18 cellular contexts compared by ENCODE assay signal in the genomic region with DNA sequence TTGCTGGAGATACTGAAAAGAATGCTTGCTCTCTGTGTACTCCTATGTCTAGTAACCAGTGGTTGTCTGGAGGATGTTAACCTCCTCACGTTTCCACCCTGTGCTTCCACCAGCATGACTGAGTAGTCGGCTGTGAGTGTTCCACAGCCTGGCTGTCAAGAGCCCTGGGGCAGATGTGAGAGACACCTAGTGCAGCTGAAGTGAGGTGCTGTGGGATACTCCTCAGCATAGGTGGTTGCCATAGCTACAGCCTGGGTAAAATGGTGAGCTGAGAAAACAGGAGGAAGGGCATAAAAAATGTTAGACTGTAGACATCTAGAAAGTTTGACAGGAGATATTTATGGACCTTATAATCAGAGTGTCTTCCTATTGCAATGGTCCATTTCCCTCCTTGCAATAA. TPM values are rescaled to one million over a fixed set of nuclear protein-coding genes. Genes with fewer than 3 reads are reported as not detected.
"Had no signal": no experiment of that assay in that cellular context is flagged by ENCODE, and none has a peak within 500 bp of the region (broad histone marks: within the 10 kb centered on the region; RNA-seq: fewer than 3 reads in every experiment).

No MANE protein-coding gene starts in this region.

- DNase-seq: activated CD4-positive, alpha-beta memory T cell treated with anti-CD3 and anti-CD28 coated beads for 36 hours; activated CD4-positive, CD25-positive, alpha-beta regulatory T cell treated with anti-CD3 and anti-CD28 coated beads, Interleukin-2, amount 50 U/mL, for 72 hours; activated gamma-delta T cell treated with Interleukin-2 at 50 U/mL for 16 hours; activated naive CD8-positive, alpha-beta T cell treated with anti-CD3 and anti-CD28 coated beads for 36 hours; activated T-cell treated with anti-CD3 and anti-CD28 coated beads, Interleukin-2, amount 50 U/mL, for 72 hours; anterior cingulate cortex; dorsolateral prefrontal cortex; esophagus squamous epithelium; foreskin fibroblast; nucleus accumbens; small intestine; T-helper 9 cell; transverse colon had no signal

- H3K9me3 ChIP-seq: esophagus squamous epithelium, right atrium auricular region, transverse colon had no signal

- H3K27me3 ChIP-seq: esophagus squamous epithelium, right atrium auricular region, transverse colon had no signal

- ATAC-seq: activated T-cell treated with anti-CD3 and anti-CD28 coated beads, Interleukin-2, amount 50 U/mL, for 72 hours; left lobe of liver; natural killer cell treated with Interleukin-12 subunit alpha and Interleukin-12 subunit beta and Interleukin-15 and Interleukin-18, amount 100 ng/mL, for 72 hours had no signal

- H3K4me1 ChIP-seq: esophagus squamous epithelium, right atrium auricular region, transverse colon had no signal

- H3K27ac ChIP-seq: dorsolateral prefrontal cortex, esophagus squamous epithelium, right atrium auricular region, transverse colon had no signal

- H3K4me3 ChIP-seq: dorsolateral prefrontal cortex, esophagus squamous epithelium, right atrium auricular region, transverse colon had no signal

- FAIRE-seq: small intestine had no signal

- H3K36me3 ChIP-seq: esophagus squamous epithelium, right atrium auricular region, transverse colon had no signal

RNA-seq across cellular contexts. Expression of gene IVL, which starts 15.8 kb away (rescaled TPM):
- total RNA-seq: activated CD4-positive, alpha-beta memory T cell treated with anti-CD3 and anti-CD28 coated beads for 36 hours; activated naive CD8-positive, alpha-beta T cell treated with anti-CD3 and anti-CD28 coated beads for 36 hours; activated T-cell treated with anti-CD3 and anti-CD28 coated beads, Interleukin-2, amount 50 U/mL, for 72 hours; dorsolateral prefrontal cortex; left lobe of liver; natural killer cell treated with Interleukin-12 subunit alpha and Interleukin-12 subunit beta and Interleukin-15 and Interleukin-18, amount 100 ng/mL, for 72 hours; posterior vena cava; right atrium auricular region; subcutaneous adipose tissue; transverse colon had no signal

RNA-seq across cellular contexts. Expression of gene SPRR5, which starts 22.8 kb away (rescaled TPM):
- total RNA-seq: activated CD4-positive, alpha-beta memory T cell treated with anti-CD3 and anti-CD28 coated beads for 36 hours; activated naive CD8-positive, alpha-beta T cell treated with anti-CD3 and anti-CD28 coated beads for 36 hours; activated T-cell treated with anti-CD3 and anti-CD28 coated beads, Interleukin-2, amount 50 U/mL, for 72 hours; dorsolateral prefrontal cortex; left lobe of liver; natural killer cell treated with Interleukin-12 subunit alpha and Interleukin-12 subunit beta and Interleukin-15 and Interleukin-18, amount 100 ng/mL, for 72 hours; posterior vena cava; right atrium auricular region; subcutaneous adipose tissue; transverse colon had no signal
- polyA plus RNA-seq: small intestine had no signal

RNA-seq across cellular contexts. Expression of gene SMCP, which starts 46.1 kb away (rescaled TPM):
- total RNA-seq: activated CD4-positive, alpha-beta memory T cell treated with anti-CD3 and anti-CD28 coated beads for 36 hours; activated naive CD8-positive, alpha-beta T cell treated with anti-CD3 and anti-CD28 coated beads for 36 hours; activated T-cell treated with anti-CD3 and anti-CD28 coated beads, Interleukin-2, amount 50 U/mL, for 72 hours; dorsolateral prefrontal cortex; esophagus squamous epithelium; left lobe of liver; natural killer cell treated with Interleukin-12 subunit alpha and Interleukin-12 subunit beta and Interleukin-15 and Interleukin-18, amount 100 ng/mL, for 72 hours; posterior vena cava; right atrium auricular region; subcutaneous adipose tissue; transverse colon had no signal
- polyA plus RNA-seq: small intestine had no signal

RNA-seq across cellular contexts. Expression of gene SPRR4, which starts 46.3 kb away (rescaled TPM):
- total RNA-seq: activated CD4-positive, alpha-beta memory T cell treated with anti-CD3 and anti-CD28 coated beads for 36 hours; activated naive CD8-positive, alpha-beta T cell treated with anti-CD3 and anti-CD28 coated beads for 36 hours; activated T-cell treated with anti-CD3 and anti-CD28 coated beads, Interleukin-2, amount 50 U/mL, for 72 hours; dorsolateral prefrontal cortex; left lobe of liver; natural killer cell treated with Interleukin-12 subunit alpha and Interleukin-12 subunit beta and Interleukin-15 and Interleukin-18, amount 100 ng/mL, for 72 hours; posterior vena cava; right atrium auricular region; subcutaneous adipose tissue; transverse colon had no signal
- polyA plus RNA-seq: small intestine had no signal

RNA-seq across cellular contexts. Expression of gene SPRR1A, which starts 59.7 kb away (rescaled TPM):
- total RNA-seq: activated CD4-positive, alpha-beta memory T cell treated with anti-CD3 and anti-CD28 coated beads for 36 hours; activated naive CD8-positive, alpha-beta T cell treated with anti-CD3 and anti-CD28 coated beads for 36 hours; activated T-cell treated with anti-CD3 and anti-CD28 coated beads, Interleukin-2, amount 50 U/mL, for 72 hours; dorsolateral prefrontal cortex; left lobe of liver; natural killer cell treated with Interleukin-12 subunit alpha and Interleukin-12 subunit beta and Interleukin-15 and Interleukin-18, amount 100 ng/mL, for 72 hours; posterior vena cava; right atrium auricular region; subcutaneous adipose tissue; transverse colon had no signal
- polyA plus RNA-seq: small intestine had no signal
